ENCODE assay signal across 25 cellular contexts in the genomic region with DNA sequence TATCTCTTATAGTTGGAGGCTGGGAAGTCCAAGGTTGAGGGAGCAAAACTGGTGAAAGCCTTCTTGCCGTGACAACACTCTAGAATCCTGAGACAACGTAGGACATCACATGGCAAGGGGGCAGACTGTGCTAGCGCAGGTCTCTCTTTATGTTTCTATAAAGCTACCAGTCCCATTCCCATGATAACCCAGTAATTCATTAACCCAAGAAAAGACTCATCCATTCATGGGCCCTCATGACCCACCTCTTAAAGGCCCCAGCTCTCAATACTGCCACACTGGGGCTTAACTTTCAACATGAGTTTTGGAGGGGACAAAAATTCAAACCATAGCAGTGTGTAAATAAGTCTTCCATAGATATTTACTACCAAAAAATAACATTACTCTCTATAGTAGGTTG.
"Had no signal": no experiment of that assay in that cellular context is flagged by ENCODE, and none has a peak within 500 bp of the region (broad histone marks: within the 10 kb centered on the region; RNA-seq: fewer than 3 reads in every experiment).

No MANE protein-coding gene starts in this region.

- H3K36me3 Mint-ChIP-seq: natural killer cell, type B pancreatic cell had no signal

- H3K4me1 Mint-ChIP-seq: neural crest cell; stimulated activated memory B cell treated with anti-CD40 and anti-IgM and Interleukin-4, amounts not matched to agents 10 μg/mL and 1 μg/mL and 100 μg/mL, for 72 hours had no signal

- DNase-seq: naive thymus-derived CD4-positive, alpha-beta T cell; natural killer cell; nephron progenitor cell; nucleus accumbens; pancreas; right cardiac atrium; spleen; stimulated activated CD4-positive, alpha-beta T cell treated with anti-CD3 and anti-CD28 coated beads, Interleukin-15, amount 100 ng/mL, for 24 hours; stimulated activated CD4-positive, alpha-beta T cell treated with anti-CD3 and anti-CD28 coated beads, Interleukin-2, amount 100 ng/mL, for 24 hours; stimulated activated CD4-positive, alpha-beta T cell treated with anti-CD3 and anti-CD28 coated beads, Interleukin-2, amount 100 ng/mL, for 48 hours; stimulated activated CD4-positive, alpha-beta T cell treated with anti-CD3 and anti-CD28 coated beads, Interleukin-4, amount 100 ng/mL, for 4 hours; stimulated activated CD8-positive, alpha-beta memory T cell treated with anti-CD3 and anti-CD28 coated beads, Interleukin-4, amount 100 ng/mL, for 48 hours; stimulated activated naive CD4-positive, alpha-beta T cell; stimulated activated naive CD8-positive, alpha-beta T cell treated with anti-CD3 and anti-CD28 coated beads, Interleukin-15, amount 100 ng/mL, for 72 hours; stimulated activated naive CD8-positive, alpha-beta T cell treated with anti-CD3 and anti-CD28 coated beads, Interleukin-15, Interleukin-2, amounts not matched to agents 100 U/mL and 50 U/mL, for 24 hours; substantia nigra; testis; tibial artery; transverse colon; upper lobe of right lung; uterus had no signal

- H3K27me3 Mint-ChIP-seq: naive thymus-derived CD4-positive, alpha-beta T cell; stimulated activated memory B cell treated with anti-CD40 and anti-IgM and Interleukin-4, amounts not matched to agents 10 μg/mL and 1 μg/mL and 100 μg/mL, for 72 hours; stimulated activated naive CD8-positive, alpha-beta T cell treated with anti-CD3 and anti-CD28 coated beads, Interleukin-15, amount 100 ng/mL, for 72 hours; type B pancreatic cell had no signal

- H3K27ac Mint-ChIP-seq: natural killer cell; nephron progenitor cell; stimulated activated memory B cell treated with anti-CD40 and anti-IgM and Interleukin-4, amounts not matched to agents 10 μg/mL and 1 μg/mL and 100 μg/mL, for 72 hours; stimulated activated naive CD8-positive, alpha-beta T cell treated with anti-CD3 and anti-CD28 coated beads, Interleukin-15, amount 100 ng/mL, for 72 hours; type B pancreatic cell had no signal

- H3K9me3 Mint-ChIP-seq: natural killer cell; nephron progenitor cell; neural crest cell; stimulated activated memory B cell treated with anti-CD40 and anti-IgM and Interleukin-4, amounts not matched to agents 10 μg/mL and 1 μg/mL and 100 μg/mL, for 72 hours; stimulated activated naive CD8-positive, alpha-beta T cell treated with anti-CD3 and anti-CD28 coated beads, Interleukin-15, amount 100 ng/mL, for 72 hours had no signal

- ATAC-seq: naive thymus-derived CD4-positive, alpha-beta T cell; natural killer cell; pancreas; right cardiac atrium; sciatic nerve; stimulated activated memory B cell treated with anti-CD40 and anti-IgM and Interleukin-4, amounts not matched to agents 10 μg/mL and 1 μg/mL and 100 μg/mL, for 72 hours; stimulated activated naive CD8-positive, alpha-beta T cell treated with anti-CD3 and anti-CD28 coated beads, Interleukin-15, amount 100 ng/mL, for 72 hours; stimulated activated naive CD8-positive, alpha-beta T cell treated with anti-CD3 and anti-CD28 coated beads, Interleukin-15, Interleukin-2, amounts not matched to agents 100 U/mL and 50 U/mL, for 24 hours; upper lobe of right lung had no signal

- H3K4me3 Mint-ChIP-seq: naive thymus-derived CD4-positive, alpha-beta T cell; natural killer cell; nephron progenitor cell; neural crest cell; stimulated activated memory B cell treated with anti-CD40 and anti-IgM and Interleukin-4, amounts not matched to agents 10 μg/mL and 1 μg/mL and 100 μg/mL, for 72 hours; stimulated activated naive CD8-positive, alpha-beta T cell treated with anti-CD3 and anti-CD28 coated beads, Interleukin-15, amount 100 ng/mL, for 72 hours; type B pancreatic cell had no signal
